ENCODE assay signal across 15 cellular contexts in genomic region chr10:96416643-96417042, GRCh38. TPM values are rescaled to one million over a fixed set of nuclear protein-coding genes. Genes with fewer than 3 reads are reported as not detected.
DNase-seq lines count a peak whose midpoint lies in the region; ATAC-seq and TF ChIP-seq lines count a peak whose summit lies in the region.
"Had no signal": no experiment of that assay in that cellular context is flagged by ENCODE, and none has a peak within 500 bp of the region (broad histone marks: within the 10 kb centered on the region; RNA-seq: fewer than 3 reads in every experiment).

No MANE protein-coding gene starts in this region.

- peak; percentile 26 to 72 for ATAC-seq in lower lobe of right lung
- no peak for ATAC-seq in HG02610 (IDR thresholded peaks at IDR 0.05; ENCODE audit: unreplicated experiment)
- ATAC-seq in HG02852 (IDR thresholded peaks at IDR 0.05; ENCODE audit: unreplicated experiment), result no peak
- ATAC-seq: activated naive CD4-positive, alpha-beta T cell treated with anti-CD3 and anti-CD28 coated beads, Interleukin-2, amount 50 U/mL, for 72 hours; natural killer cell treated with Interleukin-12 subunit alpha and Interleukin-12 subunit beta and Interleukin-15 and Interleukin-18, amount 100 ng/mL, for 72 hours; stimulated activated effector memory CD8-positive, alpha-beta T cell treated with anti-CD3 and anti-CD28 coated beads, Interleukin-12 subunit alpha, Interleukin-12 subunit beta, amount 100 ng/mL, for 72 hours had no signal

- H3K9me3 ChIP-seq in lower lobe of right lung, result no peaks in the 10 kb centered on the region

- H3K4me3 ChIP-seq in lower lobe of right lung, result no peak overlapping the region

- peak; percentile 38 to 39 for DNase-seq in NCI-H526 (lab: John Stamatoyannopoulos, UW)
- peak; percentile 90 for DNase-seq in epidermal melanocyte (ENCODE audit: insufficient read length, low spot score)
- no peak for DNase-seq in lower lobe of right lung
- no peak for DNase-seq in iPS-NIHi7 (ENCODE audit: extremely low spot score)
- DNase-seq in activated CD4-positive, CD25-positive, alpha-beta regulatory T cell treated with anti-CD3 and anti-CD28 coated beads, Interleukin-2, amount 50 U/mL, for 72 hours, result no peak
- DNase-seq: NCI-H2029 treated with DMSO at 0.1 percent for 48 hours, T1000 had no signal

- no peaks in the 10 kb centered on the region for H3K36me3 ChIP-seq in lower lobe of right lung

- H3K27ac ChIP-seq in lower lobe of right lung (no peak overlapping the region), temporal lobe (ENCODE audit: low read depth, low read length) (peak overlapping the region; percentile 84)

- no peak for TF ChIP-seq CTCF in lower lobe of right lung (IDR thresholded peaks at IDR 0.05)

- peaks cover 4% of the 10 kb centered on the region for H3K27me3 ChIP-seq in lower lobe of right lung (ENCODE audit: low read depth)

- intact Hi-C loops in lower lobe of right lung (cut with DNase I), result no loop called here

- peaks cover 6% of the 10 kb centered on the region for H3K4me1 ChIP-seq in lower lobe of right lung

RNA-seq across cellular contexts. Expression of gene OPALIN, which starts 57.8 kb away (rescaled TPM):
- not detected for total RNA-seq in lower lobe of right lung
- not detected for total RNA-seq in temporal lobe
- total RNA-seq: activated CD8-positive, alpha-beta memory T cell treated with anti-CD3 and anti-CD28 coated beads for 36 hours; activated naive CD4-positive, alpha-beta T cell treated with anti-CD3 and anti-CD28 coated beads, Interleukin-2, amount 50 U/mL, for 72 hours; dermis microvascular lymphatic vessel endothelial cell; natural killer cell treated with Interleukin-12 subunit alpha and Interleukin-12 subunit beta and Interleukin-15 and Interleukin-18, amount 100 ng/mL, for 72 hours had no signal

Comparison
In these comparisons a context has a peak if more than half of its experiments do, and no peak if none do; other contexts are left out.
1. DNase-seq: peak in NCI-H526 (2 of 2) and epidermal melanocyte (single experiment); none in lower lobe of right lung (single experiment), iPS-NIHi7 (single experiment) and activated CD4-positive, CD25-positive, alpha-beta regulatory T cell treated with anti-CD3 and anti-CD28 coated beads, Interleukin-2, amount 50 U/mL, for 72 hours (single experiment).
2. ATAC-seq: peak in lower lobe of right lung (2 of 2); none in HG02610 (single experiment) and HG02852 (single experiment).